In the genomic region with DNA sequence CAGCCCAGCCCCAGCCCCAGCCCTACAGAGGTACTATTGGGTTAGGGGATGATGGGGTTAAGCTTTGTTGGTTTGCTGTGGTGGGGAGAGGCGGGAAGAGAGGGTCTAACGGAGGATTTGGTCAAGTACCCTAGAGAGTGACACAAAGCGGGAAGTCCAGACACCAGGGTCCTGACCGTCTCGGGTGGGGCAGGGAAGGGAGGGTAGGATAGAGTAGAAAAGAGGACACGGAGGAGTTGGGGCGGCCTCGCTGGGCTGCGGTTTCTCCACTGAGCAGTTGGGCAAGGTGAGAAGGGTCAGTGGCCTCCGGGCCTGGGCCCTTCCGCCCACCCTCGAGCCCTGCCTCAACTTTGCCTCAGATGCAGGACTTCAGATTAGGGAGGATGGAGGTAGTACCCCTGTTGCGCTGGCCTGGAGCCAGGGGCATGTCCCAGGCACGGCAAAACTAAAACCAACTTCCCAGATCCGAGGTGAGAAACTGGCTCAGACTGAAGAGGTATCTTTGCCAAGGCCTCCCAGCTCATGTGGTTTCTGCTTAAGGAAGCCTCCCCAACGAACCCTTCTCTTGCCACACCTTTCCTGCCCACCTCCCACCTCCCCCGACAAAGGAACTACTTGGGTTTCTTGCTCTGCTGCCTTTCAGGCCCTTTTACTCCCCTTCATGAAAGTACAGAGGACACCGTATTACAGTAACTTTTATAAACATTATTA, we compare ENCODE assay signal across 8 cellular contexts. TPM values are rescaled to one million over a fixed set of nuclear protein-coding genes. Genes with fewer than 3 reads are reported as not detected.
DNase-seq lines count a peak whose midpoint lies in the region; ATAC-seq and TF ChIP-seq lines count a peak whose summit lies in the region.

No MANE protein-coding gene starts in this region.

- H3K27ac ChIP-seq in OCI-LY3 (ENCODE audit: low read length): peak overlapping the region; percentile 75
- H3K27ac ChIP-seq in cingulate gyrus (ENCODE audit: low read depth, low read length): peak overlapping the region; percentile 88
- peak overlapping the region; percentile 23 for H3K27ac ChIP-seq in mesodermal cell (ENCODE audit: low read depth, low read length, severe bottlenecking)
- H3K27ac ChIP-seq in upper lobe of right lung: peak overlapping the region; percentile 85

- ATAC-seq in upper lobe of right lung: peak; percentile 2

- DNase-seq in DMS53 (lab: John Stamatoyannopoulos, UW) (peak; percentile 32), DMS53 treated with DMSO at 0.1 percent for 48 hours (lab: John Stamatoyannopoulos, UW; ENCODE audit: unreplicated experiment) (no peak), upper lobe of right lung (peak; percentile 77), T1000 (lab: John Stamatoyannopoulos, UW) (no peak), NCI-H1436 treated with DMSO at 0.1 percent for 48 hours (lab: John Stamatoyannopoulos, UW) (no peak)

- H3K4me3 ChIP-seq in OCI-LY3 (ENCODE audit: low read length) (peak overlapping the region; percentile 85), mesodermal cell (ENCODE audit: extremely low read depth, insufficient read depth, low read length, poor library complexity, severe bottlenecking) (peak overlapping the region; percentile 97), upper lobe of right lung (peak overlapping the region; percentile 62)

- H3K9ac ChIP-seq in OCI-LY3 (ENCODE audit: low read length): peak overlapping the region; percentile 89

- H3K36me3 ChIP-seq in OCI-LY3 (replicated peaks; ENCODE audit: low read depth, low read length) (peaks cover 28% of the 10 kb centered on the region), mesodermal cell (ENCODE audit: control insufficient read depth, insufficient read depth, low read length) (peaks cover 24% of the 10 kb centered on the region), upper lobe of right lung (peaks cover 23% of the 10 kb centered on the region)

- H3K27me3 ChIP-seq in OCI-LY3 (ENCODE audit: low read depth, low read length): no peaks in the 10 kb centered on the region
- H3K27me3 ChIP-seq in upper lobe of right lung: no peaks in the 10 kb centered on the region

- H3K79me2 ChIP-seq in OCI-LY3 (ENCODE audit: low read length): peaks cover 77% of the 10 kb centered on the region

- H3K9me3 ChIP-seq in OCI-LY3 (ENCODE audit: insufficient read depth, low read length): no peaks in the 10 kb centered on the region
- H3K9me3 ChIP-seq in mesodermal cell (ENCODE audit: control insufficient read depth, low read length): no peaks in the 10 kb centered on the region
- no peaks in the 10 kb centered on the region for H3K9me3 ChIP-seq in upper lobe of right lung

- H3K4me1 ChIP-seq in OCI-LY3 (ENCODE audit: low read length): peaks cover 52% of the 10 kb centered on the region
- peaks cover 10% of the 10 kb centered on the region for H3K4me1 ChIP-seq in mesodermal cell (ENCODE audit: control insufficient read depth, insufficient read depth, low read length, poor library complexity, severe bottlenecking)
- peaks cover 70% of the 10 kb centered on the region for H3K4me1 ChIP-seq in upper lobe of right lung

- TF ChIP-seq CTCF in OCI-LY3 (IDR thresholded peaks at IDR 0.05; ENCODE audit: low read depth, low read length) (no peak), upper lobe of right lung (IDR thresholded peaks at IDR 0.05) (no peak)

- H4K20me1 ChIP-seq in OCI-LY3 (ENCODE audit: insufficient read depth, low read length): peaks cover 23% of the 10 kb centered on the region

- no peak overlapping the region for H2AFZ ChIP-seq in OCI-LY3 (ENCODE audit: low read depth, low read length)

- intact Hi-C loops in upper lobe of right lung (cut with DNase I): no loop called here

- peak overlapping the region; percentile 85 for H3K4me2 ChIP-seq in OCI-LY3 (ENCODE audit: low read length)

- WGBS in mesodermal cell (ENCODE audit: insufficient coverage in 2 of 2), 2 experiments: 1 to 6% methylated on average over 13 of the region's 18 CpGs

RNA-seq across cellular contexts. Expression of gene PML, which starts 0.6 kb away (rescaled TPM):
- 35.5 TPM for polyA plus RNA-seq in mesodermal cell (2013, experiment 1 of 2)
- 28.0 TPM for polyA plus RNA-seq in mesodermal cell (2013, experiment 2 of 2)
- 82.9 TPM for total RNA-seq in upper lobe of right lung

RNA-seq across cellular contexts. Expression of gene STOML1, which starts 3.0 kb away (rescaled TPM):
- polyA plus RNA-seq in mesodermal cell (2013, experiment 1 of 2): 6.7 TPM
- polyA plus RNA-seq in mesodermal cell (2013, experiment 2 of 2): 7.2 TPM
- total RNA-seq in upper lobe of right lung: 23.4 TPM

Comparison
In these comparisons a context has a peak if more than half of its experiments do, and no peak if none do; other contexts are left out.
1. DNase-seq: peak in DMS53 (single experiment) and upper lobe of right lung (single experiment); none in DMS53 treated with DMSO at 0.1 percent for 48 hours (single experiment), T1000 (single experiment) and NCI-H1436 treated with DMSO at 0.1 percent for 48 hours (single experiment).
2. H3K27ac ChIP-seq: peak in every context shown above with its lines; median percentile 88 in cingulate gyrus; 85 in upper lobe of right lung; 75 in OCI-LY3; 23 in mesodermal cell.
3. Peak in every context shown above with its lines, with median percentiles within 50 percentile points of each other: H3K4me3 ChIP-seq.